Comparison of ENCODE assay signal across 2 cellular contexts in the genomic region with DNA sequence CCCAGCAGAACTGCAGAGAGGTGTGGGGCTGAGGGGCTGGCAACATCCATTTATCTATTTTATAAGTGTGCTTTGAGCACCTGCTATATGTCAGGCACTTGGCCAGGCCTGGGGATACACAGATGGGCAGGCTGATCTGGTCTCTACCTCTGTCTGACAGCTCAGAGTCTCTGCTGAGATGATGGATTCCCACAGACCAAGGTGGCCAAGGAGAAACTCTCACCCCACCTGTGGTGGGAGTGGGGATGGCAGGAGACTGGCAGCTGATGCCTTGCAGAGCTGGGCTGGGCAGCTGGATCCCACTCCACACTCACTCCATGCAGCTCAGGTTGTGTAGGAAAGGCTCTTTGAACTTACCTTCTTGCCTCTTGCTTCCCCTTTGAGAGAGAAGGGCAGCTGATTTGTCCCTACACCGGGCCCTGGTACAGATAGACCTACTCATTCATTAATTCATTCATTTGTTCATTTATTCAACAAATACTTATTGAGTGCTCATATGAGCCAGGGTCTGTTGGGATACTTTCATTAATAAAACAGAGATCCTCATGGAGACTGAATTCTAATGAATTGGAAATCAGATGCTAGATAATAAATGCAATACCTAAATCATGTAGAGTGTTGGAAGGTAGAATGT.
TF ChIP-seq lines count a peak whose summit lies in the region.

No MANE protein-coding gene starts in this region.

TF ChIP-seq in SK-N-SH treated with all-trans-retinoic acid at 6 μM for 48 hours, 23 proteins besides CTCF, POLR2A, EP300 and RAD21 (continued from another document):
- TF ChIP-seq, protein P1, sequence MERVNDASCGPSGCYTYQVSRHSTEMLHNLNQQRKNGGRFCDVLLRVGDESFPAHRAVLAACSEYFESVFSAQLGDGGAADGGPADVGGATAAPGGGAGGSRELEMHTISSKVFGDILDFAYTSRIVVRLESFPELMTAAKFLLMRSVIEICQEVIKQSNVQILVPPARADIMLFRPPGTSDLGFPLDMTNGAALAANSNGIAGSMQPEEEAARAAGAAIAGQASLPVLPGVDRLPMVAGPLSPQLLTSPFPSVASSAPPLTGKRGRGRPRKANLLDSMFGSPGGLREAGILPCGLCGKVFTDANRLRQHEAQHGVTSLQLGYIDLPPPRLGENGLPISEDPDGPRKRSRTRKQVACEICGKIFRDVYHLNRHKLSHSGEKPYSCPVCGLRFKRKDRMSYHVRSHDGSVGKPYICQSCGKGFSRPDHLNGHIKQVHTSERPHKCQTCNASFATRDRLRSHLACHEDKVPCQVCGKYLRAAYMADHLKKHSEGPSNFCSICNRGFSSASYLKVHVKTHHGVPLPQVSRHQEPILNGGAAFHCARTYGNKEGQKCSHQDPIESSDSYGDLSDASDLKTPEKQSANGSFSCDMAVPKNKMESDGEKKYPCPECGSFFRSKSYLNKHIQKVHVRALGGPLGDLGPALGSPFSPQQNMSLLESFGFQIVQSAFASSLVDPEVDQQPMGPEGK (CRISPR knock-in tag; IDR thresholded peaks at IDR 0.05; ENCODE audit: borderline replicate concordance), result no peak
- TF ChIP-seq OSR1 (CRISPR knock-in tag; IDR thresholded peaks at IDR 0.05), result no peak
- TF ChIP-seq, protein P2, sequence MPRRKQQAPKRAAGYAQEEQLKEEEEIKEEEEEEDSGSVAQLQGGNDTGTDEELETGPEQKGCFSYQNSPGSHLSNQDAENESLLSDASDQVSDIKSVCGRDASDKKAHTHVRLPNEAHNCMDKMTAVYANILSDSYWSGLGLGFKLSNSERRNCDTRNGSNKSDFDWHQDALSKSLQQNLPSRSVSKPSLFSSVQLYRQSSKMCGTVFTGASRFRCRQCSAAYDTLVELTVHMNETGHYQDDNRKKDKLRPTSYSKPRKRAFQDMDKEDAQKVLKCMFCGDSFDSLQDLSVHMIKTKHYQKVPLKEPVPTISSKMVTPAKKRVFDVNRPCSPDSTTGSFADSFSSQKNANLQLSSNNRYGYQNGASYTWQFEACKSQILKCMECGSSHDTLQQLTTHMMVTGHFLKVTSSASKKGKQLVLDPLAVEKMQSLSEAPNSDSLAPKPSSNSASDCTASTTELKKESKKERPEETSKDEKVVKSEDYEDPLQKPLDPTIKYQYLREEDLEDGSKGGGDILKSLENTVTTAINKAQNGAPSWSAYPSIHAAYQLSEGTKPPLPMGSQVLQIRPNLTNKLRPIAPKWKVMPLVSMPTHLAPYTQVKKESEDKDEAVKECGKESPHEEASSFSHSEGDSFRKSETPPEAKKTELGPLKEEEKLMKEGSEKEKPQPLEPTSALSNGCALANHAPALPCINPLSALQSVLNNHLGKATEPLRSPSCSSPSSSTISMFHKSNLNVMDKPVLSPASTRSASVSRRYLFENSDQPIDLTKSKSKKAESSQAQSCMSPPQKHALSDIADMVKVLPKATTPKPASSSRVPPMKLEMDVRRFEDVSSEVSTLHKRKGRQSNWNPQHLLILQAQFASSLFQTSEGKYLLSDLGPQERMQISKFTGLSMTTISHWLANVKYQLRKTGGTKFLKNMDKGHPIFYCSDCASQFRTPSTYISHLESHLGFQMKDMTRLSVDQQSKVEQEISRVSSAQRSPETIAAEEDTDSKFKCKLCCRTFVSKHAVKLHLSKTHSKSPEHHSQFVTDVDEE (CRISPR knock-in tag; IDR thresholded peaks at IDR 0.05), result no peak
- no peak for TF ChIP-seq TCF4 (CRISPR knock-in tag; IDR thresholded peaks at IDR 0.05; ENCODE audit: borderline replicate concordance)
- TF ChIP-seq TOX (CRISPR knock-in tag; IDR thresholded peaks at IDR 0.05; ENCODE audit: borderline replicate concordance), result no peak
- TF ChIP-seq ZNF565 (CRISPR knock-in tag; conservative IDR thresholded peaks at IDR 0.05; ENCODE audit: low read depth), result no peak
- no peak for TF ChIP-seq RARB (CRISPR knock-in tag; IDR thresholded peaks at IDR 0.05)
TF ChIP-seq in SK-N-SH treated with all-trans-retinoic acid at 6 μM for 48 hours: peak in this region for 0.

TF ChIP-seq in SK-N-SH, 30 proteins besides CTCF, POLR2A, EP300 and RAD21 (continued from another document):
- TF ChIP-seq, protein P3, sequence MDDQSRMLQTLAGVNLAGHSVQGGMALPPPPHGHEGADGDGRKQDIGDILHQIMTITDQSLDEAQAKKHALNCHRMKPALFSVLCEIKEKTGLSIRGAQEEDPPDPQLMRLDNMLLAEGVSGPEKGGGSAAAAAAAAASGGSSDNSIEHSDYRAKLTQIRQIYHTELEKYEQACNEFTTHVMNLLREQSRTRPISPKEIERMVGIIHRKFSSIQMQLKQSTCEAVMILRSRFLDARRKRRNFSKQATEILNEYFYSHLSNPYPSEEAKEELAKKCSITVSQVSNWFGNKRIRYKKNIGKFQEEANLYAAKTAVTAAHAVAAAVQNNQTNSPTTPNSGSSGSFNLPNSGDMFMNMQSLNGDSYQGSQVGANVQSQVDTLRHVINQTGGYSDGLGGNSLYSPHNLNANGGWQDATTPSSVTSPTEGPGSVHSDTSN (IDR thresholded peaks at IDR 0.05), result no peak
- TF ChIP-seq, protein P4, sequence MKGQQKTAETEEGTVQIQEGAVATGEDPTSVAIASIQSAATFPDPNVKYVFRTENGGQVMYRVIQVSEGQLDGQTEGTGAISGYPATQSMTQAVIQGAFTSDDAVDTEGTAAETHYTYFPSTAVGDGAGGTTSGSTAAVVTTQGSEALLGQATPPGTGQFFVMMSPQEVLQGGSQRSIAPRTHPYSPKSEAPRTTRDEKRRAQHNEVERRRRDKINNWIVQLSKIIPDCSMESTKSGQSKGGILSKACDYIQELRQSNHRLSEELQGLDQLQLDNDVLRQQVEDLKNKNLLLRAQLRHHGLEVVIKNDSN (IDR thresholded peaks at IDR 0.05; ENCODE audit: borderline replicate concordance, low read depth), result no peak
- TF ChIP-seq GATA2 (CRISPR knock-in tag; IDR thresholded peaks at IDR 0.05) (no peak), ELF1 (IDR thresholded peaks at IDR 0.05) (no peak), SMC3 (IDR thresholded peaks at IDR 0.05; ENCODE audit: low read depth, low read length) (no peak), NFIC (IDR thresholded peaks at IDR 0.05; ENCODE audit: borderline replicate concordance) (no peak), JUND (IDR thresholded peaks at IDR 0.05) (no peak), GABPA (IDR thresholded peaks at IDR 0.05; ENCODE audit: low read depth) (no peak), FOXJ3 (CRISPR knock-in tag; IDR thresholded peaks at IDR 0.05) (no peak), FOSL2 (IDR thresholded peaks at IDR 0.05; ENCODE audit: borderline replicate concordance, low read depth) (no peak), TAF1 (IDR thresholded peaks at IDR 0.05; ENCODE audit: borderline replicate concordance, low read depth, low read length) (no peak)
- TF ChIP-seq, protein P5, sequence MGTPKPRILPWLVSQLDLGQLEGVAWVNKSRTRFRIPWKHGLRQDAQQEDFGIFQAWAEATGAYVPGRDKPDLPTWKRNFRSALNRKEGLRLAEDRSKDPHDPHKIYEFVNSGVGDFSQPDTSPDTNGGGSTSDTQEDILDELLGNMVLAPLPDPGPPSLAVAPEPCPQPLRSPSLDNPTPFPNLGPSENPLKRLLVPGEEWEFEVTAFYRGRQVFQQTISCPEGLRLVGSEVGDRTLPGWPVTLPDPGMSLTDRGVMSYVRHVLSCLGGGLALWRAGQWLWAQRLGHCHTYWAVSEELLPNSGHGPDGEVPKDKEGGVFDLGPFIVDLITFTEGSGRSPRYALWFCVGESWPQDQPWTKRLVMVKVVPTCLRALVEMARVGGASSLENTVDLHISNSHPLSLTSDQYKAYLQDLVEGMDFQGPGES (IDR thresholded peaks at IDR 0.05; ENCODE audit: low read depth, low read length), result no peak
- TF ChIP-seq, protein P6, sequence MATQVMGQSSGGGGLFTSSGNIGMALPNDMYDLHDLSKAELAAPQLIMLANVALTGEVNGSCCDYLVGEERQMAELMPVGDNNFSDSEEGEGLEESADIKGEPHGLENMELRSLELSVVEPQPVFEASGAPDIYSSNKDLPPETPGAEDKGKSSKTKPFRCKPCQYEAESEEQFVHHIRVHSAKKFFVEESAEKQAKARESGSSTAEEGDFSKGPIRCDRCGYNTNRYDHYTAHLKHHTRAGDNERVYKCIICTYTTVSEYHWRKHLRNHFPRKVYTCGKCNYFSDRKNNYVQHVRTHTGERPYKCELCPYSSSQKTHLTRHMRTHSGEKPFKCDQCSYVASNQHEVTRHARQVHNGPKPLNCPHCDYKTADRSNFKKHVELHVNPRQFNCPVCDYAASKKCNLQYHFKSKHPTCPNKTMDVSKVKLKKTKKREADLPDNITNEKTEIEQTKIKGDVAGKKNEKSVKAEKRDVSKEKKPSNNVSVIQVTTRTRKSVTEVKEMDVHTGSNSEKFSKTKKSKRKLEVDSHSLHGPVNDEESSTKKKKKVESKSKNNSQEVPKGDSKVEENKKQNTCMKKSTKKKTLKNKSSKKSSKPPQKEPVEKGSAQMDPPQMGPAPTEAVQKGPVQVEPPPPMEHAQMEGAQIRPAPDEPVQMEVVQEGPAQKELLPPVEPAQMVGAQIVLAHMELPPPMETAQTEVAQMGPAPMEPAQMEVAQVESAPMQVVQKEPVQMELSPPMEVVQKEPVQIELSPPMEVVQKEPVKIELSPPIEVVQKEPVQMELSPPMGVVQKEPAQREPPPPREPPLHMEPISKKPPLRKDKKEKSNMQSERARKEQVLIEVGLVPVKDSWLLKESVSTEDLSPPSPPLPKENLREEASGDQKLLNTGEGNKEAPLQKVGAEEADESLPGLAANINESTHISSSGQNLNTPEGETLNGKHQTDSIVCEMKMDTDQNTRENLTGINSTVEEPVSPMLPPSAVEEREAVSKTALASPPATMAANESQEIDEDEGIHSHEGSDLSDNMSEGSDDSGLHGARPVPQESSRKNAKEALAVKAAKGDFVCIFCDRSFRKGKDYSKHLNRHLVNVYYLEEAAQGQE (IDR thresholded peaks at IDR 0.05; ENCODE audit: low read depth, low read length), result no peak
